In genomic region chr2:103161456-103162289, GRCh38 we compare ENCODE assay signal across 8 cellular contexts.
DNase-seq lines count a peak whose midpoint lies in the region; ATAC-seq and TF ChIP-seq lines count a peak whose summit lies in the region.

No MANE protein-coding gene starts in this region.

- H3K4me3 ChIP-seq in RWPE2 (ENCODE audit: severe bottlenecking) (no peak overlapping the region), fibroblast of mammary gland (ENCODE audit: control insufficient read depth, low read depth, low read length) (no peak overlapping the region)

- H3K4me1 ChIP-seq in RWPE2 (ENCODE audit: insufficient read depth, poor library complexity, severe bottlenecking), result no peaks in the 10 kb centered on the region

- H3K27ac Mint-ChIP-seq in osteocyte (ENCODE audit: unreplicated experiment), result peak overlapping the region; percentile 14

- peak; percentile 2 for DNase-seq in EL
- peak; percentile 62 for DNase-seq in LoVo (ENCODE audit: low spot score)
- no peak for DNase-seq in RWPE2 (ENCODE audit: low spot score)
- peak; percentile 59 for DNase-seq in fibroblast of mammary gland (ENCODE audit: low read depth)
- DNase-seq in osteocyte (ENCODE audit: extremely low spot score, unreplicated experiment), result no peak
- DNase-seq in GOT3 (lab: John Stamatoyannopoulos, UW), result no peak

- H3K27ac ChIP-seq in RWPE2 (ENCODE audit: poor library complexity, severe bottlenecking), result no peak overlapping the region

- H3K4me1 Mint-ChIP-seq in osteocyte (ENCODE audit: unreplicated experiment), result peaks cover 9% of the 10 kb centered on the region

- H3K36me3 Mint-ChIP-seq in osteocyte (ENCODE audit: unreplicated experiment), result no peaks in the 10 kb centered on the region

- H3K4me3 Mint-ChIP-seq in osteocyte (ENCODE audit: unreplicated experiment), result no peak overlapping the region

- no peaks in the 10 kb centered on the region for H3K9me3 Mint-ChIP-seq in osteocyte (ENCODE audit: unreplicated experiment)

- ATAC-seq in GM21515 (IDR thresholded peaks at IDR 0.05; ENCODE audit: unreplicated experiment) (peak; percentile 67), RWPE2 (ENCODE audit: low read depth) (peak; percentile 62; the same call in 2 of the 3 replicates), HG02970 (IDR thresholded peaks at IDR 0.05; ENCODE audit: low FRiP score, unreplicated experiment) (no peak)

- no peaks in the 10 kb centered on the region for H3K9me3 ChIP-seq in RWPE2 (ENCODE audit: severe bottlenecking)

- TF ChIP-seq CTCF in RWPE2 (IDR thresholded peaks at IDR 0.05; ENCODE audit: poor library complexity, severe bottlenecking), result peak; percentile 87
- peak; percentile 84 for TF ChIP-seq CTCF in fibroblast of mammary gland (conservative IDR thresholded peaks at IDR 0.05; ENCODE audit: control insufficient read depth, insufficient read depth, low read depth, low read length)
- peak; percentile 84 for TF ChIP-seq CTCF in osteocyte (IDR thresholded peaks at IDR 0.05)

- H3K27me3 Mint-ChIP-seq in osteocyte (ENCODE audit: unreplicated experiment), result peaks cover 19% of the 10 kb centered on the region

- H3K27me3 ChIP-seq in RWPE2 (ENCODE audit: insufficient read depth, poor library complexity, severe bottlenecking), result peaks cover 5% of the 10 kb centered on the region

- no peaks in the 10 kb centered on the region for H3K36me3 ChIP-seq in RWPE2 (ENCODE audit: low read depth)

Comparison
In these comparisons a context has a peak if more than half of its experiments do, and no peak if none do; other contexts are left out.
1. DNase-seq: peak in EL (single experiment), LoVo (single experiment) and fibroblast of mammary gland (single experiment); none in RWPE2 (single experiment), osteocyte (single experiment) and GOT3 (single experiment).
2. Peak in every context shown above with its lines, with median percentiles within 50 percentile points of each other: CTCF ChIP-seq.